Comparison of ENCODE assay signal across 9 cellular contexts in genomic region chr12:117100251-117100650, GRCh38. TPM values are rescaled to one million over a fixed set of nuclear protein-coding genes. Genes with fewer than 3 reads are reported as not detected.
DNase-seq lines count a peak whose midpoint lies in the region; ATAC-seq and TF ChIP-seq lines count a peak whose summit lies in the region.
"Had no signal": no experiment of that assay in that cellular context is flagged by ENCODE, and none has a peak within 500 bp of the region (broad histone marks: within the 10 kb centered on the region; RNA-seq: fewer than 3 reads in every experiment).

No MANE protein-coding gene starts in this region.

- DNase-seq in activated CD4-positive, alpha-beta memory T cell treated with anti-CD3 and anti-CD28 coated beads, Interleukin-2, amount 10 ng/mL, durations not matched to agents 7 days and 5 days: no peak
- DNase-seq in activated CD4-positive, alpha-beta memory T cell treated with anti-CD3 and anti-CD28 coated beads for 36 hours: no peak
- DNase-seq in NAMALWA (ENCODE audit: low spot score): peak; percentile 15
- peak; percentile 75 for DNase-seq in endodermal cell
- no peak for DNase-seq in sciatic nerve (ENCODE audit: low spot score)

- H3K27me3 ChIP-seq in endodermal cell (ENCODE audit: control insufficient read depth, insufficient read depth, low read length, poor library complexity, severe bottlenecking): peaks cover 20% of the 10 kb centered on the region

- CTCF ChIA-PET in activated CD4-positive, alpha-beta memory T cell treated with anti-CD3 and anti-CD28 coated beads, Interleukin-2, amount 10 ng/mL, durations not matched to agents 7 days and 5 days (lab: Charles Lee): interaction anchor here (1.0 to 1.7 kb wide), 3 partner anchors 74 to 397 kb away, joined by 3 to 5 read pairs (median 4); partner anchors contain the start of gene HRK
- CTCF ChIA-PET in activated CD4-positive, alpha-beta memory T cell treated with anti-CD3 and anti-CD28 coated beads for 36 hours (lab: Charles Lee): interaction anchor here (1.1 to 1.7 kb wide), 2 partner anchors 19 to 20 kb away, joined by 3 to 7 read pairs; no protein-coding TSS in a partner anchor

- peaks cover 22% of the 10 kb centered on the region for H3K4me1 Mint-ChIP-seq in activated CD4-positive, alpha-beta memory T cell treated with anti-CD3 and anti-CD28 coated beads, Interleukin-2, amount 10 ng/mL, durations not matched to agents 7 days and 5 days
- H3K4me1 Mint-ChIP-seq in activated CD4-positive, alpha-beta memory T cell treated with anti-CD3 and anti-CD28 coated beads for 36 hours (ENCODE audit: low read depth): peaks cover 4% of the 10 kb centered on the region
- peaks cover 37% of the 10 kb centered on the region for H3K4me1 Mint-ChIP-seq in endodermal cell

- no peaks in the 10 kb centered on the region for H3K9me3 Mint-ChIP-seq in activated CD4-positive, alpha-beta memory T cell treated with anti-CD3 and anti-CD28 coated beads, Interleukin-2, amount 10 ng/mL, durations not matched to agents 7 days and 5 days
- H3K9me3 Mint-ChIP-seq in activated CD4-positive, alpha-beta memory T cell treated with anti-CD3 and anti-CD28 coated beads for 36 hours: no peaks in the 10 kb centered on the region
- peaks cover 3% of the 10 kb centered on the region for H3K9me3 Mint-ChIP-seq in endodermal cell

- peak; percentile 61 for TF ChIP-seq CTCF in endodermal cell (conservative IDR thresholded peaks at IDR 0.05)

- no peak overlapping the region for H3K4me3 ChIP-seq in endodermal cell (ENCODE audit: low read length)
- H3K4me3 ChIP-seq: lung had no signal

- POLR2A ChIA-PET in activated CD4-positive, alpha-beta memory T cell treated with anti-CD3 and anti-CD28 coated beads, Interleukin-2, amount 10 ng/mL, durations not matched to agents 7 days and 5 days (lab: Charles Lee): interaction anchor here (1.4 to 3.7 kb wide), 4 partner anchors 13 to 138 kb away, joined by 4 to 24 read pairs (median 6); no protein-coding TSS in a partner anchor
- POLR2A ChIA-PET in activated CD4-positive, alpha-beta memory T cell treated with anti-CD3 and anti-CD28 coated beads for 36 hours (lab: Charles Lee): no interaction called here

- no peak overlapping the region for H3K27ac ChIP-seq in endodermal cell (ENCODE audit: low read depth, low read length)

- peaks cover 43% of the 10 kb centered on the region for H3K27me3 Mint-ChIP-seq in activated CD4-positive, alpha-beta memory T cell treated with anti-CD3 and anti-CD28 coated beads, Interleukin-2, amount 10 ng/mL, durations not matched to agents 7 days and 5 days
- peaks cover 20% of the 10 kb centered on the region for H3K27me3 Mint-ChIP-seq in activated CD4-positive, alpha-beta memory T cell treated with anti-CD3 and anti-CD28 coated beads for 36 hours
- H3K27me3 Mint-ChIP-seq in endodermal cell (ENCODE audit: insufficient read depth): peaks cover 18% of the 10 kb centered on the region

- peak; percentile 36 for ATAC-seq in sciatic nerve
- no peak for ATAC-seq in GM18520 (IDR thresholded peaks at IDR 0.05; ENCODE audit: unreplicated experiment)
- ATAC-seq in HG02870 (IDR thresholded peaks at IDR 0.05; ENCODE audit: unreplicated experiment): no peak
- no peak for ATAC-seq in HG03175 (IDR thresholded peaks at IDR 0.05; ENCODE audit: unreplicated experiment)

- peaks cover 11% of the 10 kb centered on the region for H3K4me1 ChIP-seq in endodermal cell (ENCODE audit: control insufficient read depth, insufficient read depth, low read length)

- no peak overlapping the region for H3K9ac ChIP-seq in endodermal cell (ENCODE audit: extremely low read depth, low read length, poor library complexity, severe bottlenecking)

- no peaks in the 10 kb centered on the region for H3K9me3 ChIP-seq in endodermal cell (ENCODE audit: control insufficient read depth, low read length)

- peak overlapping the region; percentile 69 for H3K4me3 Mint-ChIP-seq in activated CD4-positive, alpha-beta memory T cell treated with anti-CD3 and anti-CD28 coated beads, Interleukin-2, amount 10 ng/mL, durations not matched to agents 7 days and 5 days
- no peak overlapping the region for H3K4me3 Mint-ChIP-seq in activated CD4-positive, alpha-beta memory T cell treated with anti-CD3 and anti-CD28 coated beads for 36 hours
- H3K4me3 Mint-ChIP-seq in endodermal cell: peak overlapping the region; percentile 57

- H3K36me3 Mint-ChIP-seq in activated CD4-positive, alpha-beta memory T cell treated with anti-CD3 and anti-CD28 coated beads, Interleukin-2, amount 10 ng/mL, durations not matched to agents 7 days and 5 days (ENCODE audit: low read depth): no peaks in the 10 kb centered on the region
- no peaks in the 10 kb centered on the region for H3K36me3 Mint-ChIP-seq in activated CD4-positive, alpha-beta memory T cell treated with anti-CD3 and anti-CD28 coated beads for 36 hours
- no peaks in the 10 kb centered on the region for H3K36me3 Mint-ChIP-seq in endodermal cell (ENCODE audit: low read depth)

- no peaks in the 10 kb centered on the region for H3K36me3 ChIP-seq in endodermal cell (ENCODE audit: control insufficient read depth, insufficient read depth, low read length)

- intact Hi-C loops in activated CD4-positive, alpha-beta memory T cell treated with anti-CD3 and anti-CD28 coated beads for 36 hours (cut with micrococcal nuclease): no loop called here
- intact Hi-C loops in sciatic nerve (cut with DNase I): no loop called here

- H3K27ac Mint-ChIP-seq in activated CD4-positive, alpha-beta memory T cell treated with anti-CD3 and anti-CD28 coated beads, Interleukin-2, amount 10 ng/mL, durations not matched to agents 7 days and 5 days: no peak overlapping the region
- H3K27ac Mint-ChIP-seq in activated CD4-positive, alpha-beta memory T cell treated with anti-CD3 and anti-CD28 coated beads for 36 hours: no peak overlapping the region
- H3K27ac Mint-ChIP-seq in endodermal cell: no peak overlapping the region

- 79 to 81% methylated on average over 2 to 5 of the region's 5 CpGs for WGBS in endodermal cell (ENCODE audit: insufficient coverage in 1 of 2, insufficient read length in 1 of 2), 2 experiments

RNA-seq across cellular contexts. Expression of gene TESC, which starts 1.0 kb away (rescaled TPM):
- total RNA-seq in activated CD4-positive, alpha-beta memory T cell treated with anti-CD3 and anti-CD28 coated beads, Interleukin-2, amount 10 ng/mL, durations not matched to agents 7 days and 5 days: 10 to 100 TPM; 29.2 to 30.1 TPM
- total RNA-seq in activated CD4-positive, alpha-beta memory T cell treated with anti-CD3 and anti-CD28 coated beads for 36 hours: 10 to 100 TPM; 24.4 to 26.6 TPM
- total RNA-seq in endodermal cell (10 to 100 TPM; 25.1 to 26.5 TPM), sciatic nerve (16.6 TPM)
- 7.3 TPM for polyA plus RNA-seq in endodermal cell (2013, experiment 1 of 2)
- 8.3 TPM for polyA plus RNA-seq in endodermal cell (2013, experiment 2 of 2)

Comparison
In these comparisons a context has a peak if more than half of its experiments do, and no peak if none do; other contexts are left out.
1. DNase-seq: peak in NAMALWA (single experiment) and endodermal cell (single experiment); none in activated CD4-positive, alpha-beta memory T cell treated with anti-CD3 and anti-CD28 coated beads, Interleukin-2, amount 10 ng/mL, durations not matched to agents 7 days and 5 days (single experiment), activated CD4-positive, alpha-beta memory T cell treated with anti-CD3 and anti-CD28 coated beads for 36 hours (single experiment) and sciatic nerve (single experiment).